In the genomic region with DNA sequence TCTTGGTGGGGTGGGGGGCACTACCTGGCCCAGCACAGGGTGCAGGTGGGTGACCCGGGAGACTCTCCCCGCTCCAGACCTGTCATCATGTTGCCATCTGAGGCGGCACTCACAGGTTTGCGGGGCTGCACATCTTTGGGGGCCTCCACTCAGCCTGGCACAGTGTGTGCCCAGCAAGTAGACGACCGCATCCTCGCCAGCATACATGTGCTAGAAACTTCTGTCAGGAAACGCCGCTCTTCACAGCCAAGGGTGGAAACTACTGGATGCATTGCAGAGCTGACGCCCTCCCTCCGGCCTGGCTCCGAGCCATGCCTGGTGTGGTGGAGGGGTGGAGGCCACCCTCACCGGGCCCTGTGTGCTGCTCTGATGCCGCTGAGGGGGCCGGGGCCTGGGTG, we compare ENCODE assay signal across 13 cellular contexts. TPM values are rescaled to one million over a fixed set of nuclear protein-coding genes. Genes with fewer than 3 reads are reported as not detected.
DNase-seq lines count a peak whose midpoint lies in the region; ATAC-seq and TF ChIP-seq lines count a peak whose summit lies in the region.
"Not testable (repeated sequence)": the region's sequence is repeated elsewhere in the genome, so short reads cannot be mapped to it uniquely, and the experiment has no call there.
"Had no signal": no experiment of that assay in that cellular context is flagged by ENCODE, and none has a peak within 500 bp of the region (broad histone marks: within the 10 kb centered on the region; RNA-seq: fewer than 3 reads in every experiment).

No MANE protein-coding gene starts in this region.

- not testable (repeated sequence) for H3K4me3 ChIP-seq in SU-DHL-6 (ENCODE audit: insufficient read depth, low read length, poor library complexity, severe bottlenecking); right cardiac atrium (ENCODE audit: low read length); lower lobe of right lung; upper lobe of right lung

- not testable (repeated sequence) for H3K79me2 ChIP-seq in SU-DHL-6 (ENCODE audit: insufficient read depth, low read length)

- H3K36me3 Mint-ChIP-seq in osteocyte (ENCODE audit: unreplicated experiment): not testable (repeated sequence)

- H3K27me3 ChIP-seq in SU-DHL-6 (ENCODE audit: low read length); right cardiac atrium (ENCODE audit: control insufficient read depth, insufficient read depth); lower lobe of right lung (ENCODE audit: low read depth); upper lobe of right lung: not testable (repeated sequence)

- H3K36me3 ChIP-seq in SU-DHL-6 (ENCODE audit: low read length); lower lobe of right lung; upper lobe of right lung: not testable (repeated sequence)

- peak overlapping the region; percentile 23; the same call in 1 of the 2 replicates for H3K9ac ChIP-seq in SU-DHL-6 (ENCODE audit: low read length)

- H3K9me3 Mint-ChIP-seq in osteocyte (ENCODE audit: unreplicated experiment): not testable (repeated sequence)

- not testable (repeated sequence) for H3K4me1 Mint-ChIP-seq in osteocyte (ENCODE audit: unreplicated experiment)

- H3K9me3 ChIP-seq in SU-DHL-6 (ENCODE audit: insufficient read depth, low read length); right cardiac atrium (ENCODE audit: control insufficient read depth, low read length); lower lobe of right lung; upper lobe of right lung: not testable (repeated sequence)

- peak overlapping the region; percentile 91 for H3K27ac ChIP-seq in SU-DHL-6 (ENCODE audit: low read depth, low read length)
- H3K27ac ChIP-seq in right cardiac atrium (ENCODE audit: low read length); lower lobe of right lung; upper lobe of right lung: not testable (repeated sequence)

- not testable (repeated sequence) for H3K4me3 Mint-ChIP-seq in osteocyte (ENCODE audit: unreplicated experiment)

- 87% methylated on average over 11 of the region's 15 CpGs for WGBS in right cardiac atrium

- peak; percentile 50 for DNase-seq in activated CD8-positive, alpha-beta memory T cell treated with anti-CD3 and anti-CD28 coated beads, Interleukin-2, amount 50 U/mL, for 48 hours
- DNase-seq in cardiac septum (ENCODE audit: low spot score) (peak; percentile 60), osteocyte (ENCODE audit: extremely low spot score, unreplicated experiment) (peak; percentile 25), upper lobe of right lung (peak; percentile 63)
- not testable (repeated sequence) for DNase-seq in right cardiac atrium, lower lobe of right lung

- peak; percentile 2 for ATAC-seq in right cardiac atrium
- peak; percentile 3 to 7 for ATAC-seq in lower lobe of right lung
- ATAC-seq in upper lobe of right lung: not testable (repeated sequence)

- peak overlapping the region; percentile 41 for H3K4me2 ChIP-seq in SU-DHL-6 (ENCODE audit: low read depth, low read length, poor library complexity, severe bottlenecking)

- intact Hi-C loops in cardiac septum (cut with DNase I): loop anchor here (10.0 kb wide), 1 partner anchor 122 kb away; no protein-coding TSS in a partner anchor
- intact Hi-C loops in right cardiac atrium (cut with DNase I); lower lobe of right lung (cut with DNase I); upper lobe of right lung (cut with DNase I): not testable (repeated sequence)

- TF ChIP-seq CTCF in SU-DHL-6 (IDR thresholded peaks at IDR 0.05; ENCODE audit: insufficient read depth, low read length, poor library complexity, severe bottlenecking); lower lobe of right lung (IDR thresholded peaks at IDR 0.05); osteocyte (IDR thresholded peaks at IDR 0.05); upper lobe of right lung (IDR thresholded peaks at IDR 0.05): not testable (repeated sequence)

- not testable (repeated sequence) for H3K9me2 ChIP-seq in SU-DHL-6 (replicated peaks; ENCODE audit: insufficient read depth, low read length)

- H3K27ac Mint-ChIP-seq in osteocyte (ENCODE audit: unreplicated experiment): not testable (repeated sequence)

- H2AFZ ChIP-seq in SU-DHL-6 (ENCODE audit: low read depth, low read length, severe bottlenecking): not testable (repeated sequence)

- not testable (repeated sequence) for H3K4me1 ChIP-seq in right cardiac atrium (ENCODE audit: control insufficient read depth, insufficient read depth, low read length); lower lobe of right lung; upper lobe of right lung

- H3K27me3 Mint-ChIP-seq in osteocyte (ENCODE audit: unreplicated experiment): not testable (repeated sequence)

- H4K20me1 ChIP-seq in SU-DHL-6 (ENCODE audit: low read depth, low read length): not testable (repeated sequence)

- not testable (repeated sequence) for H3F3A ChIP-seq in SU-DHL-6 (ENCODE audit: insufficient read depth)

RNA-seq across cellular contexts. Expression of gene APOD, which starts 39.4 kb away (rescaled TPM):
- total RNA-seq in cardiac septum (692 TPM), right cardiac atrium (10 to 100 TPM; 31.8 to 45.9 (median 40.8) TPM), lower lobe of right lung (91.6 TPM), osteocyte (2.6 and 3.2 TPM in 2 replicates), upper lobe of right lung (59.4 TPM)
- polyA plus RNA-seq in right cardiac atrium: 174 TPM
- total RNA-seq: A673; CD4-positive, alpha-beta memory T cell; CD4-positive, CD25-positive, alpha-beta regulatory T cell; Daoy had no signal
- polyA plus RNA-seq: CD14-positive monocyte; CD4-positive, alpha-beta memory T cell; CD8-positive, alpha-beta memory T cell had no signal
